In the genomic region with DNA sequence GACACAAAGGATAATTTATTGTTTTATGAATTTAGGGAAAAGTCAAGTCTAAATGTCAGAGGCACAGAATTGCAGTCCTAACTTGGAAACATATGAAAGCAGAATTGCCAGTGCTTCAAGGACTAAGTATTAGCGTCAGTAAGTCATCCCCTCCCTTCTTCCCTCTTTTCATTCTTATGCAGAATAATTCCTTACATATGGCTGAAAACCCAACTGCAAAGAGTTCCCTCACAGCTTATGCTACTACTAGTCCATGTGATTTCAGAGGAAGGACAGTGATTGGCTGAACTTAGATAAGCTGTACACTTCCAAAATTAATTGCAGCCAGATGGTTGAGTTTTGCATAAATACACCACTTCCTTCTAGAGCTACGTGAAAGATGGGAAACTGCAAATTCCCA, we compare ENCODE assay signal across 22 cellular contexts.
DNase-seq lines count a peak whose midpoint lies in the region; ATAC-seq and TF ChIP-seq lines count a peak whose summit lies in the region.
"Had no signal": no experiment of that assay in that cellular context is flagged by ENCODE, and none has a peak within 500 bp of the region (broad histone marks: within the 10 kb centered on the region; RNA-seq: fewer than 3 reads in every experiment).

No MANE protein-coding gene starts in this region.

- CTCF ChIA-PET in CD8-positive, alpha-beta T cell (lab: Charles Lee): no interaction called here

- peak overlapping the region in 9 of 11 experiments; percentile 14 to 71 (median 43); a peak in 14 of 22 replicates for H3K4me2 ChIP-seq in BLaER1 treated with 17β-estradiol and CSF1 and Interleukin-3, amounts not matched to agents 10 nM and 100 nM
- H3K4me2 ChIP-seq in neural progenitor cell: no peak overlapping the region

- no peak overlapping the region for H3K27ac Mint-ChIP-seq in neural progenitor cell
- H3K27ac Mint-ChIP-seq in CD8-positive, alpha-beta T cell: no peak overlapping the region
- H3K27ac Mint-ChIP-seq: CD14-positive monocyte; T-helper 1 cell treated with Interleukin-12 subunit alpha and Interleukin-12 subunit beta and Interleukin-4 antibody, amounts not matched to agents 30 μg/mL and 1 μg/mL, for 36 hours had no signal

- no peak overlapping the region for H3K9ac ChIP-seq in BLaER1 treated with 17β-estradiol and CSF1 and Interleukin-3, amounts not matched to agents 10 nM and 100 nM
- no peak overlapping the region for H3K9ac ChIP-seq in neural progenitor cell

- H3K4me1 Mint-ChIP-seq in neural progenitor cell: no peaks in the 10 kb centered on the region
- no peaks in the 10 kb centered on the region for H3K4me1 Mint-ChIP-seq in CD8-positive, alpha-beta T cell (ENCODE audit: low read depth)
- H3K4me1 Mint-ChIP-seq: CD14-positive monocyte had no signal

- peaks cover 0 to 16% (median 10%) of the 10 kb centered on the region in 10 experiments; a peak in 15 of 20 replicates for H3K4me1 ChIP-seq in BLaER1 treated with 17β-estradiol and CSF1 and Interleukin-3, amounts not matched to agents 10 nM and 100 nM
- H3K4me1 ChIP-seq in neural progenitor cell: no peaks in the 10 kb centered on the region
- no peaks in the 10 kb centered on the region for H3K4me1 ChIP-seq in CD8-positive, alpha-beta T cell (ENCODE audit: insufficient read depth, low read length)
- H3K4me1 ChIP-seq in esophagus squamous epithelium: no peaks in the 10 kb centered on the region

- H3K36me3 Mint-ChIP-seq in neural progenitor cell: no peaks in the 10 kb centered on the region
- H3K36me3 Mint-ChIP-seq in CD8-positive, alpha-beta T cell: no peaks in the 10 kb centered on the region
- H3K36me3 Mint-ChIP-seq: CD14-positive monocyte had no signal

- no peak for ATAC-seq in CD8-positive, alpha-beta T cell
- ATAC-seq in HG02973 (IDR thresholded peaks at IDR 0.05; ENCODE audit: unreplicated experiment): no peak
- ATAC-seq: HCT116 had no signal

- no peak for TF ChIP-seq CTCF in neural progenitor cell (IDR thresholded peaks at IDR 0.05)
- TF ChIP-seq CTCF in CD8-positive, alpha-beta T cell (IDR thresholded peaks at IDR 0.05): no peak
- no peak for TF ChIP-seq CTCF in esophagus squamous epithelium (IDR thresholded peaks at IDR 0.05)

- intact Hi-C loops in CD8-positive, alpha-beta T cell (cut with DNase I, micrococcal nuclease): no loop called here
- intact Hi-C loops in esophagus squamous epithelium (cut with DNase I): no loop called here

- no peak overlapping the region for H3K4me3 ChIP-seq in BLaER1 treated with 17β-estradiol and CSF1 and Interleukin-3, amounts not matched to agents 10 nM and 100 nM
- no peak overlapping the region for H3K4me3 ChIP-seq in neural progenitor cell
- H3K4me3 ChIP-seq in CD8-positive, alpha-beta T cell (ENCODE audit: low read depth, low read length): no peak overlapping the region
- no peak overlapping the region for H3K4me3 ChIP-seq in esophagus squamous epithelium

- H3K79me2 ChIP-seq in neural progenitor cell (ENCODE audit: low read depth): no peaks in the 10 kb centered on the region

- POLR2A ChIA-PET in CD8-positive, alpha-beta T cell (lab: Charles Lee): no interaction called here

- H3K27ac ChIP-seq in BLaER1 treated with 17β-estradiol and CSF1 and Interleukin-3, amounts not matched to agents 10 nM and 100 nM: no peak overlapping the region
- H3K27ac ChIP-seq in neural progenitor cell (no peak overlapping the region), esophagus squamous epithelium (no peak overlapping the region)
- H3K27ac ChIP-seq in CD8-positive, alpha-beta T cell (ENCODE audit: low read depth, low read length): no peak overlapping the region
- H3K27ac ChIP-seq: RWPE1 had no signal

- H3K36me3 ChIP-seq in BLaER1 treated with 17β-estradiol and CSF1 and Interleukin-3, amounts not matched to agents 10 nM and 100 nM: no peaks in the 10 kb centered on the region
- H3K36me3 ChIP-seq in neural progenitor cell (no peaks in the 10 kb centered on the region), esophagus squamous epithelium (no peaks in the 10 kb centered on the region)
- H3K36me3 ChIP-seq in CD8-positive, alpha-beta T cell (ENCODE audit: insufficient read depth, low read length): no peaks in the 10 kb centered on the region

- H3K9me3 ChIP-seq in BLaER1 treated with 17β-estradiol and CSF1 and Interleukin-3, amounts not matched to agents 10 nM and 100 nM (replicated peaks in 1 of 11): peaks cover 0 to 11% (median 3%) of the 10 kb centered on the region in 11 experiments; a peak in 5 of 22 replicates
- H3K9me3 ChIP-seq in neural progenitor cell (ENCODE audit: low read depth) (no peaks in the 10 kb centered on the region), esophagus squamous epithelium (no peaks in the 10 kb centered on the region)
- H3K9me3 ChIP-seq in CD8-positive, alpha-beta T cell (ENCODE audit: low read length): no peaks in the 10 kb centered on the region

- no peaks in the 10 kb centered on the region for H3K27me3 Mint-ChIP-seq in neural progenitor cell (ENCODE audit: insufficient read depth, low read depth)
- no peaks in the 10 kb centered on the region for H3K27me3 Mint-ChIP-seq in CD8-positive, alpha-beta T cell (ENCODE audit: low read depth)

- no peaks in the 10 kb centered on the region for H3K27me3 ChIP-seq in BLaER1 treated with 17β-estradiol and CSF1 and Interleukin-3, amounts not matched to agents 10 nM and 100 nM
- no peaks in the 10 kb centered on the region for H3K27me3 ChIP-seq in neural progenitor cell
- H3K27me3 ChIP-seq in CD8-positive, alpha-beta T cell (ENCODE audit: insufficient read depth, low read length): no peaks in the 10 kb centered on the region
- no peaks in the 10 kb centered on the region for H3K27me3 ChIP-seq in esophagus squamous epithelium

- 29 to 38% methylated on average over 2 of the region's 2 CpGs for WGBS in esophagus squamous epithelium, 2 donors

- H4K20me1 ChIP-seq in BLaER1 treated with 17β-estradiol and CSF1 and Interleukin-3, amounts not matched to agents 10 nM and 100 nM: no peaks in the 10 kb centered on the region
- no peaks in the 10 kb centered on the region for H4K20me1 ChIP-seq in neural progenitor cell (ENCODE audit: low read depth)

- H2AFZ ChIP-seq in neural progenitor cell (replicated peaks): peak overlapping the region; percentile 69

- DNase-seq in NCI-H2171 (lab: John Stamatoyannopoulos, UW): peak; percentile 18
- peak; percentile 48 for DNase-seq in NCI-H82 treated with DMSO at 0.1 percent for 48 hours (lab: John Stamatoyannopoulos, UW; ENCODE audit: unreplicated experiment)
- no peak for DNase-seq in neural progenitor cell (ENCODE audit: low spot score)
- DNase-seq in CD8-positive, alpha-beta T cell: no peak
- no peak for DNase-seq in esophagus squamous epithelium (lab: John Stamatoyannopoulos, UW)
- DNase-seq in HCEC 1CT: no peak
- DNase-seq: Calu3, Karpas-422, NCI-H1092, NCI-H1417 treated with DMSO at 0.1 percent for 48 hours, NCI-H1694 treated with DMSO at 0.1 percent for 48 hours, NCI-H2081, NCI-H345, NCI-H510A treated with DMSO at 0.1 percent for 48 hours, SHP77, SW 1271 had no signal

- H3K9me3 Mint-ChIP-seq in neural progenitor cell: no peaks in the 10 kb centered on the region
- peaks cover 16% of the 10 kb centered on the region for H3K9me3 Mint-ChIP-seq in CD8-positive, alpha-beta T cell

- H3K4me3 Mint-ChIP-seq in neural progenitor cell: no peak overlapping the region
- no peak overlapping the region for H3K4me3 Mint-ChIP-seq in CD8-positive, alpha-beta T cell
- H3K4me3 Mint-ChIP-seq: CD14-positive monocyte; T-helper 1 cell treated with Interleukin-12 subunit alpha and Interleukin-12 subunit beta and Interleukin-4 antibody, amounts not matched to agents 30 μg/mL and 1 μg/mL, for 36 hours had no signal

- no peaks in the 10 kb centered on the region for H3F3A ChIP-seq in neural progenitor cell (ENCODE audit: low read depth)

- no peak for TF ChIP-seq POLR2A in esophagus squamous epithelium (IDR thresholded peaks at IDR 0.05)

Comparison
In these comparisons a context has a peak if more than half of its experiments do, and no peak if none do; other contexts are left out.
1. DNase-seq: peak in NCI-H2171 (single experiment) and NCI-H82 treated with DMSO at 0.1 percent for 48 hours (single experiment); none in neural progenitor cell (single experiment), CD8-positive, alpha-beta T cell (0 of 7), esophagus squamous epithelium (single experiment) and HCEC 1CT (single experiment).